Comparison of ENCODE assay signal across 29 cellular contexts in genomic region chr13:103805771-103806170, GRCh38.
"Had no signal": no experiment of that assay in that cellular context is flagged by ENCODE, and none has a peak within 500 bp of the region (broad histone marks: within the 10 kb centered on the region; RNA-seq: fewer than 3 reads in every experiment).

No MANE protein-coding gene starts in this region.

- H3K27ac ChIP-seq: left lung, lower lobe of right lung, ovary, prostate gland, skin epidermis, stomach, testis, thyroid gland, transverse colon, upper lobe of left lung, vagina had no signal

- DNase-seq: hypothalamus; immature natural killer cell; kidney; left colon; left lung; lower lobe of right lung; mammary epithelial cell; mesenchymal stem cell; midbrain; mucosa of descending colon; naive thymus-derived CD4-positive, alpha-beta T cell; ovary; posterior cingulate gyrus; retina; right cardiac atrium; stimulated activated CD4-positive, alpha-beta T cell treated with anti-CD3 and anti-CD28 coated beads, Interleukin-12 subunit alpha, Interleukin-12 subunit beta, amount 100 ng/mL, for 4 hours; stimulated activated CD4-positive, alpha-beta T cell treated with anti-CD3 and anti-CD28 coated beads, Interleukin-15, amount 100 ng/mL, for 24 hours; stimulated activated CD4-positive, alpha-beta T cell treated with anti-CD3 and anti-CD28 coated beads, Interleukin-2, amount 100 ng/mL, for 24 hours; stimulated activated CD4-positive, alpha-beta T cell treated with anti-CD3 and anti-CD28 coated beads, Interleukin-4, amount 100 ng/mL, for 1 hour; stimulated activated naive B cell treated with anti-CD40 and anti-IgM and Interleukin-4, amounts not matched to agents 10 μg/mL and 1 μg/mL and 100 μg/mL, for 72 hours; stimulated activated naive CD8-positive, alpha-beta T cell treated with anti-CD3 and anti-CD28 coated beads, Interleukin-15, Interleukin-2, amounts not matched to agents 100 U/mL and 50 U/mL, for 24 hours; stomach; testis; thyroid gland; transverse colon; upper lobe of left lung had no signal

- H3K4me1 ChIP-seq: left lung, lower lobe of right lung, prostate gland, stomach, testis, thyroid gland, transverse colon, upper lobe of left lung, vagina had no signal

- H3K4me3 ChIP-seq: left lung, lower lobe of right lung, mucosa of descending colon, ovary, prostate gland, skin epidermis, stomach, testis, thyroid gland, transverse colon, upper lobe of left lung, vagina had no signal

- H3K36me3 ChIP-seq: left lung, lower lobe of right lung, ovary, prostate gland, stomach, thyroid gland, transverse colon, upper lobe of left lung, vagina had no signal

- H3K9me3 ChIP-seq: left lung, lower lobe of right lung, mucosa of descending colon, ovary, prostate gland, testis, thyroid gland, transverse colon, upper lobe of left lung, vagina had no signal

- H3K27me3 ChIP-seq: left lung, ovary, stomach, testis, thyroid gland, transverse colon, upper lobe of left lung, vagina had no signal
